Comparison of ENCODE assay signal across 8 cellular contexts in the genomic region with DNA sequence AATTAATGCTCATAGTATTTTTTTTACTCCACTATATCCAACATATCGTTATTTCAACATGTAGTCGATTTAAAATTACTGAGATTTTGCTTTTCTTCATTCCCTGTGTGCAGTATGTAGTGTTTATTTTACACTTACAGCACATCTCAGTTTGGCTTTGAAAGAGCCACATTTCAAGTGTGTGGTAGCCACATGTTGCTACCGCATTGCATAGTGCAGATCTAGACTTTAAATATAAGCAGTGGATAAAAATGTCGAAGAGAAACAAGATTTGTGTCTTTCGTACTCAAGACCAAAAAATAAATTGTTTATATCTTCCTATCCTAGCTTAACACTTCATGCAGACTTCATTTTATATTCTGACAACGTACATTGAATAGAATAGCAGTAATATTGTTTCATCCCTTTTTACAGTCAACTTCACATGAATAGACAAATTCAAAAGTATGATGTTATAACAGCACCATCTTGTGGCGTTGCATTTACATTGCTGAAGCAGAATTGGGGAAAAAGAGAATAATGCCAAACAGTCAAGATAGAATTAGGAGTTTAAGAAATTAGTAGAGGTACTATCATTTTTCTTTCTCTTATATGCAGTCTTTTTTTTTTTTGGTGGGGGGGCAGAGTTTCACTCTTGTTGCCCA. TPM values are rescaled to one million over a fixed set of nuclear protein-coding genes. Genes with fewer than 3 reads are reported as not detected.
DNase-seq lines count a peak whose midpoint lies in the region; ATAC-seq and TF ChIP-seq lines count a peak whose summit lies in the region.

No MANE protein-coding gene starts in this region.

- H4K20me1 ChIP-seq in OCI-LY1 (ENCODE audit: insufficient read depth, low read length), result no peaks in the 10 kb centered on the region

- H3K4me2 ChIP-seq in OCI-LY1 (ENCODE audit: low read length), result no peak overlapping the region

- TF ChIP-seq EP300 in tibial nerve (IDR thresholded peaks at IDR 0.05), result no peak

- no peaks in the 10 kb centered on the region for H3K9me2 ChIP-seq in OCI-LY1 (ENCODE audit: low read depth, low read length)

- H3K79me2 ChIP-seq in OCI-LY1 (ENCODE audit: insufficient read depth, low read length), result no peaks in the 10 kb centered on the region

- H3K4me3 ChIP-seq in GM12875 (ENCODE audit: low read depth, low read length), result no peak overlapping the region
- no peak overlapping the region for H3K4me3 ChIP-seq in OCI-LY1 (ENCODE audit: low read depth, low read length, poor library complexity, severe bottlenecking)
- no peak overlapping the region for H3K4me3 ChIP-seq in fibroblast of mammary gland (ENCODE audit: control insufficient read depth, low read depth, low read length)
- no peak overlapping the region for H3K4me3 ChIP-seq in tibial nerve

- H3F3A ChIP-seq in OCI-LY1 (ENCODE audit: insufficient read depth, low read length), result no peaks in the 10 kb centered on the region

- no peaks in the 10 kb centered on the region for H3K9me3 ChIP-seq in OCI-LY1 (ENCODE audit: low read length)
- peaks cover 0 to 12% (median 0%) of the 10 kb centered on the region in 4 donors for H3K9me3 ChIP-seq in tibial nerve

- ATAC-seq in GM21360 (IDR thresholded peaks at IDR 0.05; ENCODE audit: unreplicated experiment), result no peak
- no peak for ATAC-seq in HG03521 (IDR thresholded peaks at IDR 0.05; ENCODE audit: unreplicated experiment)

- no peaks in the 10 kb centered on the region for H3K4me1 ChIP-seq in OCI-LY1 (ENCODE audit: insufficient read depth, low read length, severe bottlenecking)
- H3K4me1 ChIP-seq in tibial nerve, result peaks cover 0 to 6% (median 0%) of the 10 kb centered on the region in 4 donors

- H3K9ac ChIP-seq in OCI-LY1 (ENCODE audit: low read length), result no peak overlapping the region

- H2AFZ ChIP-seq in OCI-LY1 (ENCODE audit: low read length), result no peak overlapping the region

- H3K27me3 ChIP-seq in OCI-LY1 (ENCODE audit: insufficient read depth, low read length) (no peaks in the 10 kb centered on the region), tibial nerve (no peaks in the 10 kb centered on the region)

- no peaks in the 10 kb centered on the region for H3K36me3 ChIP-seq in OCI-LY1 (ENCODE audit: insufficient read depth, low read length)
- no peaks in the 10 kb centered on the region for H3K36me3 ChIP-seq in tibial nerve

- WGBS in tibial nerve, 2 donors, result 65 to 70% methylated on average over 7 of the region's 7 CpGs

- DNase-seq in AG08396 (ENCODE audit: low spot score), result peak; percentile 29
- peak; percentile 65 for DNase-seq in fibroblast of mammary gland (ENCODE audit: low read depth)
- DNase-seq in tibial nerve (ENCODE audit: low spot score in 2 of 2), result no peak
- DNase-seq in T-helper 9 cell, result no peak

- TF ChIP-seq POLR2A in tibial nerve (IDR thresholded peaks at IDR 0.05), result no peak

- H3K27ac ChIP-seq in OCI-LY1 (ENCODE audit: low read depth, low read length, poor library complexity, severe bottlenecking), result no peak overlapping the region
- H3K27ac ChIP-seq in tibial nerve, result no peak overlapping the region

- TF ChIP-seq CTCF in GM12875 (IDR thresholded peaks at IDR 0.05; ENCODE audit: borderline replicate concordance, insufficient read depth, low read depth, low read length) (peak; percentile 22; the same call in 1 of the 2 replicates), OCI-LY1 (IDR thresholded peaks at IDR 0.05; ENCODE audit: low read length) (peak; percentile 72), fibroblast of mammary gland (conservative IDR thresholded peaks at IDR 0.05; ENCODE audit: control insufficient read depth, insufficient read depth, low read depth, low read length) (peak; percentile 77), tibial nerve (IDR thresholded peaks at IDR 0.05) (peak in 4 of 5 experiments; percentile 16 to 48 (median 24))

RNA-seq across cellular contexts. Expression of gene FBXO5, which starts 29.9 kb away (rescaled TPM):
- 1 to 10 TPM in 3 of 4 donors, under 1 TPM in 1; 0.66 to 3.9 (median 1.8) TPM for total RNA-seq in tibial nerve

RNA-seq across cellular contexts. Expression of gene MTRF1L, which starts 49.5 kb away (rescaled TPM):
- 10 to 100 TPM; 10.6 to 22.3 (median 12.4) TPM for total RNA-seq in tibial nerve

Comparison
In these comparisons a context has a peak if more than half of its experiments do, and no peak if none do; other contexts are left out.
1. DNase-seq: peak in AG08396 (single experiment) and fibroblast of mammary gland (single experiment); none in tibial nerve (0 of 2) and T-helper 9 cell (single experiment).
2. CTCF ChIP-seq: peak in every context shown above with its lines; median percentile 77 in fibroblast of mammary gland; 72 in OCI-LY1; 24 in tibial nerve; 22 in GM12875.